Comparison of ENCODE assay signal across 13 cellular contexts in the genomic region with DNA sequence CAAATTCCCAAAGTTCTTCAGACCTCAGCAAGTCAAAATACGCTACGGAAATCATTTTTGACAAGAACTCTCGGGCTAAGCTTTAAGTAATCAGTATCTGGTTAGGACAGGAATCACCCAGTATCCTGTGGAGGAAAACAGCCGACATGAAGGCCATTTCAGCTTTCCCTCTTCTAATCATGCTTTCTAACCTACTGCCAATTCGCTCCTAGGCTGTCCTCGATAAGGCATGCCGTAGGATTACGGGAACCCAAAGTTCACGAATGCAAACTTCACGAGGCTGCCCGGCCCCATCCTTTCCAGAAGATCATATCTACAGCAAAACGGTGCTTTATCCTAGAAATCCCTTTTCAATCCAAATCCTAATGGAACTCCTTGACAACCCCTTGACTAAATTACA.
A peak's percentile ranks its signal among the peaks of the same experiment; 100 is the strongest.
DNase-seq lines count a peak whose midpoint lies in the region; ATAC-seq, FAIRE-seq and TF ChIP-seq lines count a peak whose summit lies in the region.
"Had no signal": no experiment of that assay in that cellular context is flagged by ENCODE, and none has a peak within 500 bp of the region (broad histone marks: within the 10 kb centered on the region; RNA-seq: fewer than 3 reads in every experiment).

No MANE protein-coding gene starts in this region.

- DNase-seq in HepG2 (ENCODE audit: low spot score) = no peak
- DNase-seq in endothelial cell of umbilical vein (ENCODE audit: low read depth, low spot score) = peak; percentile 78
- DNase-seq in right lobe of liver = no peak
- no peak for DNase-seq in uterus
- no peak for DNase-seq in activated naive CD4-positive, alpha-beta T cell (lab: John Stamatoyannopoulos, UW)
- no peak for DNase-seq in NCI-H226
- DNase-seq in stimulated activated CD4-positive, alpha-beta T cell treated with anti-CD3 and anti-CD28 coated beads, Interleukin-15, amount 100 ng/mL, for 24 hours = no peak
- DNase-seq: GF-D8, T-helper 9 cell had no signal

- in situ Hi-C loops in HepG2 (cut with HindIII; ENCODE audit: extremely low pct_ligation_motif_present, low pct_unique_long_range_greater_than_20kb) = loop anchor here (5.0 kb wide), 1 partner anchor 127 kb away; no protein-coding TSS in a partner anchor

- no peaks in the 10 kb centered on the region for H3K79me2 ChIP-seq in HepG2 (ENCODE audit: insufficient read depth, low read length)
- no peaks in the 10 kb centered on the region for H3K79me2 ChIP-seq in endothelial cell of umbilical vein (ENCODE audit: control insufficient read depth, insufficient read depth, low read length)

- H2AFZ ChIP-seq in HepG2 (ENCODE audit: low read length) (no peak overlapping the region), endothelial cell of umbilical vein (ENCODE audit: low read depth, low read length) (peak overlapping the region; percentile 81)

- H3K9me1 ChIP-seq in endothelial cell of umbilical vein (replicated peaks; ENCODE audit: control insufficient read depth, extremely low read depth, insufficient read depth, low read length) = no peaks in the 10 kb centered on the region

- POLR2A ChIA-PET in HepG2 (lab: Yijun Ruan, JAX) (no interaction called here), endothelial cell of umbilical vein (lab: Charles Lee) (no interaction called here)

- H3K4me3 ChIP-seq in liver (ENCODE audit: low read depth in 1 of 3, low read length in 3 of 3) (no peak overlapping the region), HepG2 (replicated peaks in 1 of 3; ENCODE audit: insufficient read depth in 1 of 3, low read depth in 2 of 3, low read length in 3 of 3) (no peak overlapping the region), endothelial cell of umbilical vein (replicated peaks in 1 of 3; ENCODE audit: insufficient read depth in 1 of 3, low read depth in 1 of 3, low read length in 3 of 3) (no peak overlapping the region), right lobe of liver (no peak overlapping the region), uterus (no peak overlapping the region)

- no peak for TF ChIP-seq EP300 in HepG2 (IDR thresholded peaks at IDR 0.05; ENCODE audit: low read depth in 2 of 2, low read length in 2 of 2)
- TF ChIP-seq EP300 in HepG2 (CRISPR knock-in tag; IDR thresholded peaks at IDR 0.05; ENCODE audit: borderline replicate concordance) = no peak

- H3K27me3 ChIP-seq in liver (ENCODE audit: control insufficient read depth in 4 of 4, insufficient read depth in 4 of 4, low read length in 3 of 4) (no peaks in the 10 kb centered on the region), HepG2 (ENCODE audit: control insufficient read depth in 1 of 2, insufficient read depth in 2 of 2, low read length in 2 of 2) (no peaks in the 10 kb centered on the region; a peak in 1 of 5 replicates), endothelial cell of umbilical vein (ENCODE audit: control insufficient read depth in 2 of 2, insufficient read depth in 2 of 2, low read length in 2 of 2) (no peaks in the 10 kb centered on the region), right lobe of liver (no peaks in the 10 kb centered on the region), uterus (no peaks in the 10 kb centered on the region)

- no peaks in the 10 kb centered on the region for H3K9me3 ChIP-seq in liver (ENCODE audit: control insufficient read depth in 4 of 4, low read length in 3 of 4)
- H3K9me3 ChIP-seq in HepG2 (ENCODE audit: low read length) = no peaks in the 10 kb centered on the region
- no peaks in the 10 kb centered on the region for H3K9me3 ChIP-seq in endothelial cell of umbilical vein (replicated peaks; ENCODE audit: control insufficient read depth, insufficient read depth, low read length)
- H3K9me3 ChIP-seq in right lobe of liver = no peaks in the 10 kb centered on the region
- H3K9me3 ChIP-seq in uterus = no peaks in the 10 kb centered on the region
- H3K9me3 ChIP-seq: thoracic aorta had no signal

- FAIRE-seq in HepG2 (lab: Jason Lieb, UNC) (no peak), endothelial cell of umbilical vein (lab: Jason Lieb, UNC) (no peak)
- FAIRE-seq: GM19239 had no signal

- TF ChIP-seq POLR2A in HepG2 (IDR thresholded peaks at IDR 0.05; ENCODE audit: insufficient read depth in 1 of 2, low read depth in 2 of 2, low read length in 2 of 2) (no peak), endothelial cell of umbilical vein (IDR thresholded peaks at IDR 0.05; ENCODE audit: low read depth, low read length) (no peak), right lobe of liver (IDR thresholded peaks at IDR 0.05) (no peak), uterus (IDR thresholded peaks at IDR 0.05) (no peak)

- TF ChIP-seq RAD21 in liver (IDR thresholded peaks at IDR 0.05) (peak in 1 of 2 donors; percentile 17), HepG2 (CRISPR knock-in tag; IDR thresholded peaks at IDR 0.05) (no peak)

- H3K36me3 ChIP-seq in liver (ENCODE audit: control insufficient read depth in 4 of 4, insufficient read depth in 3 of 4, low read depth in 1 of 4, low read length in 3 of 4) (no peaks in the 10 kb centered on the region), HepG2 (replicated peaks in 1 of 2; ENCODE audit: control insufficient read depth in 1 of 2, insufficient read depth in 2 of 2, low read length in 2 of 2) (no peaks in the 10 kb centered on the region), endothelial cell of umbilical vein (ENCODE audit: control insufficient read depth in 2 of 2, extremely low read depth in 1 of 2, insufficient read depth in 2 of 2, low read length in 2 of 2) (no peaks in the 10 kb centered on the region), right lobe of liver (no peaks in the 10 kb centered on the region), uterus (no peaks in the 10 kb centered on the region)
- H3K36me3 ChIP-seq: thoracic aorta had no signal

- H3K4me2 ChIP-seq in HepG2 (ENCODE audit: low read depth, low read length) = no peak overlapping the region
- peak overlapping the region; percentile 65 for H3K4me2 ChIP-seq in endothelial cell of umbilical vein (ENCODE audit: insufficient read depth, low read length)

- H3K27ac ChIP-seq in liver (ENCODE audit: low read depth in 1 of 2, low read length in 2 of 2) = no peak overlapping the region
- no peak overlapping the region for H3K27ac ChIP-seq in HepG2 (ENCODE audit: extremely low read length, insufficient read depth, low read length)
- H3K27ac ChIP-seq in endothelial cell of umbilical vein (ENCODE audit: insufficient read depth, low read depth, low read length) = peak overlapping the region; percentile 34
- H3K27ac ChIP-seq in right lobe of liver = peak overlapping the region in 1 of 3 donors; percentile 36
- peak overlapping the region; percentile 29 to 69 for H3K27ac ChIP-seq in uterus
- H3K27ac ChIP-seq: thoracic aorta had no signal

- TF ChIP-seq CTCF in liver (IDR thresholded peaks at IDR 0.05; ENCODE audit: low read depth, low read length, missing input control) = no peak
- TF ChIP-seq CTCF in HepG2 (CRISPR knock-in tag; IDR thresholded peaks at IDR 0.05) = no peak
- no peak for TF ChIP-seq CTCF in endothelial cell of umbilical vein (IDR thresholded peaks at IDR 0.05; ENCODE audit: extremely low read depth in 1 of 2, insufficient read depth in 1 of 2, low read depth in 1 of 2, low read length in 2 of 2)
- no peak for TF ChIP-seq CTCF in right lobe of liver (IDR thresholded peaks at IDR 0.05)
- no peak for TF ChIP-seq CTCF in uterus (IDR thresholded peaks at IDR 0.05)

- H4K20me1 ChIP-seq in HepG2 (ENCODE audit: insufficient read depth, low read length) (no peaks in the 10 kb centered on the region), endothelial cell of umbilical vein (replicated peaks; ENCODE audit: control insufficient read depth, extremely low read depth, insufficient read depth, low read length) (no peaks in the 10 kb centered on the region)

- WGBS in liver = 77% methylated on average over 12 of the region's 12 CpGs
- WGBS in HepG2 (ENCODE audit: low lambda C conversion rate) = 18% methylated on average over 12 of the region's 12 CpGs
- WGBS in right lobe of liver (ENCODE audit: insufficient coverage, low coverage, low lambda C conversion rate, missing lambda C conversion rate) = 54% methylated on average over 12 of the region's 12 CpGs

- H3K4me1 ChIP-seq in liver (ENCODE audit: control insufficient read depth in 4 of 4, insufficient read depth in 4 of 4, low read length in 3 of 4) = peaks cover 0 to 5% (median 1%) of the 10 kb centered on the region in 4 donors
- no peaks in the 10 kb centered on the region for H3K4me1 ChIP-seq in HepG2 (ENCODE audit: insufficient read depth, low read length)
- H3K4me1 ChIP-seq in endothelial cell of umbilical vein (ENCODE audit: control insufficient read depth, extremely low read depth, insufficient read depth, low read length) = peaks cover 30% of the 10 kb centered on the region
- no peaks in the 10 kb centered on the region for H3K4me1 ChIP-seq in right lobe of liver
- H3K4me1 ChIP-seq in uterus = no peaks in the 10 kb centered on the region

- intact Hi-C loops in HepG2 (cut with micrococcal nuclease; ENCODE audit: unreplicated experiment) = loop anchor here (5.0 kb wide), 1 partner anchor 817 kb away; no protein-coding TSS in a partner anchor
- intact Hi-C loops in endothelial cell of umbilical vein (cut with micrococcal nuclease) = loop anchor here (1.0 to 2.0 kb wide), 7 partner anchors 28 to 142 kb away; partner anchors contain the start of gene PTPRB
- intact Hi-C loops in right lobe of liver (cut with DNase I) = no loop called here
- intact Hi-C loops in uterus (cut with DNase I; ENCODE audit: low total_unique reads) = no loop called here

- CTCF ChIA-PET in HepG2 (lab: Yijun Ruan, JAX; ENCODE audit: low intra/inter-chr PET ratio, low total read pairs) (interaction anchor here (1.5 to 2.1 kb wide), 3 partner anchors 130 to 840 kb away, joined by 7 to 18 read pairs (median 8); no protein-coding TSS in a partner anchor), endothelial cell of umbilical vein (lab: Charles Lee) (interaction anchor here (0.6 to 5.2 kb wide), 40 partner anchors 11 to 841 kb away, joined by 3 to 119 read pairs (median 6); no protein-coding TSS in a partner anchor)

- H3K9ac ChIP-seq in liver (ENCODE audit: low read depth in 1 of 2, low read length in 2 of 2) (no peak overlapping the region), HepG2 (ENCODE audit: insufficient read depth, low read depth, low read length) (no peak overlapping the region), endothelial cell of umbilical vein (replicated peaks; ENCODE audit: extremely low read depth, insufficient read depth, low read length) (peak overlapping the region; percentile 52)

- BruUV-seq in HepG2 (replicated peaks; lab: Mats Ljungman, UMichigan) (no TSS peak), endothelial cell of umbilical vein (replicated peaks; lab: Mats Ljungman, UMichigan) (TSS peak; percentile 32)

- ATAC-seq in HepG2 = no peak
- peak; percentile 61 to 76 (median 70) for ATAC-seq in right lobe of liver
- ATAC-seq: stimulated activated memory B cell treated with anti-CD40 and anti-IgM and Interleukin-4, amounts not matched to agents 10 μg/mL and 1 μg/mL and 100 μg/mL, for 72 hours had no signal

- dilution Hi-C loops in endothelial cell of umbilical vein (cut with MboI; ENCODE audit: extremely low pct_ligation_motif_present, low sequenced_read_pairs) = loop anchor here (25.0 kb wide), 1 partner anchor 107 kb away; no protein-coding TSS in a partner anchor

TF ChIP-seq in HepG2, 621 proteins besides CTCF, POLR2A, EP300 and RAD21 (continues in another document):
- TF ChIP-seq ZNF274 (CRISPR knock-in tag; IDR thresholded peaks at IDR 0.05) = no peak

TF ChIP-seq in endothelial cell of umbilical vein, 7 proteins besides CTCF, POLR2A, EP300 and RAD21 (continues in another document):
- TF ChIP-seq GATA2 (IDR thresholded peaks at IDR 0.05; ENCODE audit: insufficient read depth, insufficient read length, low read depth, low read length) = peak; percentile 41

Comparison
In these comparisons a context has a peak if more than half of its experiments do, and no peak if none do; other contexts are left out.
1. intact Hi-C loops: an anchor here in HepG2 (5.0 kb wide) and endothelial cell of umbilical vein (1.0 to 2.0 kb wide); none called in right lobe of liver and uterus.
2. H3K27ac ChIP-seq: peak in endothelial cell of umbilical vein (single experiment) and uterus (2 of 2); none in liver (0 of 2) and HepG2 (single experiment).